Comparison of ENCODE assay signal across 25 cellular contexts in the genomic region with DNA sequence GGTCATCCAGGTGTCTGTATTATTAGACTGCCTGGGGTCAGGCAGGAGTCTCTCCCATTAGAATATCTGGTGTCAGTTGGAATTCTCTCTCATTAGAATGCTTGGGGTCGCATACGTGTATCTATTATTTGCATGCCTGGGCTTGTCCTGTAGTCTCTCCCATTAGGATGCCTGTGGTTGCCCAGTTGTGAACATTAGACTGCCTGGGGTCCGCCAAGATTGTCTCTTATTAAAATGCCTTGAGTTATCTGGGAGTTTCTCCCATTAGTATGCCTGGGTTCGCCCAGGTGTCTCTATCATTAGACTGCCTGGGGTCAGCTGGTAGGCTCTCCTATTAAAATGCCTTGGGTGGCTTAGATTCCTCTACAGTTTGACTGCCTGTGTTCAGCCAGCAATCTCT.
"Had no signal": no experiment of that assay in that cellular context is flagged by ENCODE, and none has a peak within 500 bp of the region (broad histone marks: within the 10 kb centered on the region; RNA-seq: fewer than 3 reads in every experiment).

No MANE protein-coding gene starts in this region.

- H3K36me3 ChIP-seq: left lung, lower lobe of right lung, pancreas, prostate gland, spleen, suprapubic skin, thoracic aorta, tibial artery, upper lobe of right lung, uterus had no signal

- ATAC-seq: left colon; left lung; lower lobe of right lung; naive thymus-derived CD4-positive, alpha-beta T cell; pancreas; right cardiac atrium; sciatic nerve; stimulated activated effector memory CD8-positive, alpha-beta T cell treated with anti-CD3 and anti-CD28 coated beads, Interleukin-12 subunit alpha, Interleukin-12 subunit beta, amount 100 ng/mL, for 72 hours; upper lobe of right lung had no signal

- H3K4me3 ChIP-seq: left lung, lower lobe of right lung, pancreas, prostate gland, spleen, suprapubic skin, thoracic aorta, tibial artery, upper lobe of right lung, uterus had no signal

- H3K9me3 ChIP-seq: prostate gland had no signal

- DNase-seq: hippocampal formation; kidney glomerular epithelial cell; left colon; left lung; lower lobe of right lung; mesendoderm; naive thymus-derived CD4-positive, alpha-beta T cell; nucleus accumbens; pancreas; posterior cingulate gyrus; retina; right cardiac atrium; small intestine; spleen; stimulated activated CD4-positive, alpha-beta T cell treated with anti-CD3 and anti-CD28 coated beads, Interleukin-4, amount 100 ng/mL, for 24 hours; stimulated activated naive CD4-positive, alpha-beta T cell; tibial artery; upper lobe of right lung; uterus had no signal

- H3K27me3 ChIP-seq: left lung, pancreas, spleen, suprapubic skin, tibial artery, upper lobe of right lung, uterus had no signal

- H3K27ac ChIP-seq: left lung, lower lobe of right lung, pancreas, prostate gland, spleen, suprapubic skin, thoracic aorta, tibial artery, upper lobe of right lung, uterus had no signal

- H3K4me1 ChIP-seq: left lung, lower lobe of right lung, pancreas, prostate gland, spleen, suprapubic skin, tibial artery, upper lobe of right lung, uterus had no signal

- FAIRE-seq: keratinocyte, pancreas, small intestine had no signal
